ENCODE assay signal across 1 cellular context in genomic region chr14:58805605-58806358, GRCh38.
TF ChIP-seq lines count a peak whose summit lies in the region.

No MANE protein-coding gene starts in this region.

TF ChIP-seq in HEK293, 187 proteins besides CTCF, POLR2A, EP300 and RAD21 (continued from another document and continues in another):
- TF ChIP-seq PRDM6 (tag by site-specific recombination; IDR thresholded peaks at IDR 0.05) = peak; percentile 96
- TF ChIP-seq OVOL3 (tag by site-specific recombination; IDR thresholded peaks at IDR 0.05) = 0 out of 2 replicates have a peak, but pooled peaks have one; percentile 23
- TF ChIP-seq ZSCAN16 (tag by site-specific recombination; IDR thresholded peaks at IDR 0.05) = 0 out of 2 replicates have a peak, but pooled peaks have one; percentile 20
- TF ChIP-seq SCRT2 (tag by site-specific recombination; IDR thresholded peaks at IDR 0.05) = peak; percentile 79
- TF ChIP-seq PRDM10 (tag by site-specific recombination; IDR thresholded peaks at IDR 0.05) = peak; percentile 47; the same call in 1 of the 2 replicates
- peak; percentile 71 for TF ChIP-seq KLF8 (tag by site-specific recombination; IDR thresholded peaks at IDR 0.05)
- peak; percentile 81 for TF ChIP-seq PRDM4 (tag by site-specific recombination; IDR thresholded peaks at IDR 0.05)
- TF ChIP-seq ZNF133 (tag by site-specific recombination; IDR thresholded peaks at IDR 0.05) = no peak
- no peak for TF ChIP-seq ZNF202 (tag by site-specific recombination; IDR thresholded peaks at IDR 0.05; ENCODE audit: borderline replicate concordance)
- no peak for TF ChIP-seq ZNF639 (tag by site-specific recombination; IDR thresholded peaks at IDR 0.05)
- TF ChIP-seq SCRT1 (tag by site-specific recombination; IDR thresholded peaks at IDR 0.05; ENCODE audit: borderline replicate concordance) = peak; percentile 75
- peak; percentile 94 for TF ChIP-seq WT1 (tag by site-specific recombination; IDR thresholded peaks at IDR 0.05)
- TF ChIP-seq ZBTB44 (tag by site-specific recombination; IDR thresholded peaks at IDR 0.05) = no peak; the same call in none of the 2 replicates
- TF ChIP-seq OSR2 (tag by site-specific recombination; IDR thresholded peaks at IDR 0.05) = peak; percentile 93
- peak; percentile 73 for TF ChIP-seq ZEB2 (tag by site-specific recombination; IDR thresholded peaks at IDR 0.05)
- peak; percentile 43; the same call in 1 of the 2 replicates for TF ChIP-seq KLF10 (tag by site-specific recombination; IDR thresholded peaks at IDR 0.05)
- TF ChIP-seq ZNF518A (tag by site-specific recombination; conservative IDR thresholded peaks at IDR 0.05; ENCODE audit: low read depth) = peak; percentile 45; the same call in 1 of the 2 replicates
- TF ChIP-seq ZNF138 (tag by site-specific recombination; IDR thresholded peaks at IDR 0.05; ENCODE audit: borderline replicate concordance) = no peak
- no peak for TF ChIP-seq ZNF670 (tag by site-specific recombination; IDR thresholded peaks at IDR 0.05; ENCODE audit: low read depth)
- no peak for TF ChIP-seq BCL11A (tag by site-specific recombination; IDR thresholded peaks at IDR 0.05; ENCODE audit: low read depth)
- peak; percentile 62 for TF ChIP-seq MEIS1 (CRISPR knock-in tag; IDR thresholded peaks at IDR 0.05; ENCODE audit: borderline replicate concordance)
- peak; percentile 64; the same call in 1 of the 2 replicates for TF ChIP-seq ZNF366 (tag by site-specific recombination; conservative IDR thresholded peaks at IDR 0.05)
- no peak; the same call in 1 of the 2 replicates for TF ChIP-seq GLI2 (tag by site-specific recombination; IDR thresholded peaks at IDR 0.05; ENCODE audit: borderline replicate concordance, low read depth)
- peak; percentile 52; the same call in 1 of the 2 replicates for TF ChIP-seq TCF7L2 (IDR thresholded peaks at IDR 0.05; ENCODE audit: borderline replicate concordance, low read depth, low read length)
- TF ChIP-seq ZNF560 (tag by site-specific recombination; IDR thresholded peaks at IDR 0.05; ENCODE audit: borderline replicate concordance) = no peak
- TF ChIP-seq ZNF654 (tag by site-specific recombination; IDR thresholded peaks at IDR 0.05; ENCODE audit: low read depth) = no peak
- TF ChIP-seq GLIS1 (tag by site-specific recombination; IDR thresholded peaks at IDR 0.05) = peak; percentile 77
- TF ChIP-seq GFI1B (tag by site-specific recombination; IDR thresholded peaks at IDR 0.05) = peak; percentile 69
- TF ChIP-seq YY2 (tag by site-specific recombination; IDR thresholded peaks at IDR 0.05) = no peak
- no peak for TF ChIP-seq ZNF37A (tag by site-specific recombination; IDR thresholded peaks at IDR 0.05)
- TF ChIP-seq MZF1 (tag by site-specific recombination; IDR thresholded peaks at IDR 0.05; ENCODE audit: borderline replicate concordance) = 0 out of 2 replicates have a peak, but pooled peaks have one; percentile 33
- TF ChIP-seq ZNF426 (tag by site-specific recombination; IDR thresholded peaks at IDR 0.05) = no peak
- TF ChIP-seq ZNF658 (tag by site-specific recombination; IDR thresholded peaks at IDR 0.05) = no peak
- peak; percentile 91 for TF ChIP-seq BCL6B (tag by site-specific recombination; IDR thresholded peaks at IDR 0.05)
- TF ChIP-seq ZNF114 (tag by site-specific recombination; IDR thresholded peaks at IDR 0.05) = no peak
- TF ChIP-seq ZNF335 (tag by site-specific recombination; conservative IDR thresholded peaks at IDR 0.05) = 0 out of 2 replicates have a peak, but pooled peaks have one; percentile 18
- peak; percentile 60 for TF ChIP-seq SP7 (tag by site-specific recombination; IDR thresholded peaks at IDR 0.05)
- 0 out of 2 replicates have a peak, but pooled peaks have one; percentile 51 for TF ChIP-seq ZNF692 (tag by site-specific recombination; IDR thresholded peaks at IDR 0.05)
- TF ChIP-seq ZNF10 (tag by site-specific recombination; IDR thresholded peaks at IDR 0.05) = peak; percentile 75
- no peak for TF ChIP-seq ZIC2 (tag by site-specific recombination; IDR thresholded peaks at IDR 0.05)
- no peak for TF ChIP-seq ZNF112 (tag by site-specific recombination; IDR thresholded peaks at IDR 0.05)
- TF ChIP-seq ZNF660 (tag by site-specific recombination; IDR thresholded peaks at IDR 0.05) = 0 out of 2 replicates have a peak, but pooled peaks have one; percentile 54
